Comparison of ENCODE assay signal across 15 cellular contexts in the genomic region with DNA sequence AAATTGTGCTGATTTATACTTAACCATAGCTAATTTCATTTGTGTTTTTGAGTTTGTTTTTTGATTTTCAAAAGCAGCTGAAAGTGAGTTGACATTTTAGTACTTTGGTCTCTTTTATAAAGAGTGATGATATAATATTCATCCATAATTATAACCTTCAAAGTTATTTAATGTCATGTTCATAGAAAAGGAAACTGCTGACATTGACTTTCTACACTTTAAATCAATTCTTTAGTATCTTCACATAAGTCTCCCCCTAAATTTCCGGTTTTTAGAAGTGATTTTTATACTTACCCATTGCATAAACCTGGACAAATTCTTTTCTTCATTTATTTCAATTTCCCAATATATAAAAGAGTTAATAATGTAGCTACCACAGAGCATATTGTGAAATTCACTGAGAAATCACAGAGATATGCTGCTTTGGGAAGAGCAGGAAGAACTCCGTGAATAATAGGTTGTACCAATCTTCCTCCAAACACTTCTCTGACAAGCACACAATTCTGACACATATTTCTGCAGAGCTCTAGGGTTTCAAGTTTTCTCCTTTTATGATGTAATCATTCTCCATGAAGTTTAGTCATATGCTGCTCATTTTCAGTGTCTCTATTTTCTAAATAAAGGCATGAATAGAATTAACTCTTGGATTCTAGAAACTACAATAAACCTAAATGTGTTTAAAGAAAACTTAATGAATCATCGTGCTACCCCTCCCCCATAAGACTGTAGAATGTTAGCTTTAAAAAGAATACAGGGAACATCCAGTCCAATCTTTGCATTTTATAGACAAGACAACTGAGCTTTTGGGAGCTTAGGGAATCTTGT. TPM values are rescaled to one million over a fixed set of nuclear protein-coding genes. Genes with fewer than 3 reads are reported as not detected.
DNase-seq lines count a peak whose midpoint lies in the region; ATAC-seq, FAIRE-seq and TF ChIP-seq lines count a peak whose summit lies in the region.
"Had no signal": no experiment of that assay in that cellular context is flagged by ENCODE, and none has a peak within 500 bp of the region (broad histone marks: within the 10 kb centered on the region; RNA-seq: fewer than 3 reads in every experiment).

No MANE protein-coding gene starts in this region.

- TF ChIP-seq RAD21 in A549 (conservative IDR thresholded peaks at IDR 0.05 in 1 of 2, IDR thresholded peaks at IDR 0.05 in 1 of 2) (peak in 1 of 2 experiments; percentile 35; a peak in 1 of 5 replicates), K562 (CRISPR knock-in tag; conservative IDR thresholded peaks at IDR 0.05 in 1 of 2, IDR thresholded peaks at IDR 0.05 in 1 of 2) (no peak)

- H3K9me1 ChIP-seq in K562 (ENCODE audit: control insufficient read depth, insufficient read depth, low read length) = no peaks in the 10 kb centered on the region

- H3K4me1 Mint-ChIP-seq in CD8-positive, alpha-beta T cell (ENCODE audit: low read depth) = no peaks in the 10 kb centered on the region
- H3K4me1 Mint-ChIP-seq: stimulated activated memory B cell treated with anti-CD40 and anti-IgM and Interleukin-4, amounts not matched to agents 10 μg/mL and 1 μg/mL and 100 μg/mL, for 72 hours had no signal

- H3K4me3 ChIP-seq in A549 = no peak overlapping the region
- no peak overlapping the region for H3K4me3 ChIP-seq in K562
- no peak overlapping the region for H3K4me3 ChIP-seq in kidney (ENCODE audit: low read length in 2 of 2)
- no peak overlapping the region for H3K4me3 ChIP-seq in CD8-positive, alpha-beta T cell (ENCODE audit: low read depth, low read length)
- H3K4me3 ChIP-seq: lower lobe of right lung, skin epidermis had no signal

- H3K27me3 Mint-ChIP-seq in CD8-positive, alpha-beta T cell (ENCODE audit: low read depth) = peaks cover 4% of the 10 kb centered on the region
- H3K27me3 Mint-ChIP-seq: stimulated activated memory B cell treated with anti-CD40 and anti-IgM and Interleukin-4, amounts not matched to agents 10 μg/mL and 1 μg/mL and 100 μg/mL, for 72 hours had no signal

- ATAC-seq in A549 (peak; percentile 86 to 98), K562 (peak; percentile 56)
- ATAC-seq in CD8-positive, alpha-beta T cell = no peak
- ATAC-seq: stimulated activated memory B cell treated with anti-CD40 and anti-IgM and Interleukin-4, amounts not matched to agents 10 μg/mL and 1 μg/mL and 100 μg/mL, for 72 hours had no signal

- H3K27ac ChIP-seq in A549 (peak overlapping the region; percentile 65 to 68), K562 (ENCODE audit: extremely low read depth, low read depth, low read length) (peak overlapping the region; percentile 9; the same call in 1 of the 3 replicates), kidney (ENCODE audit: low read depth in 2 of 2, low read length in 2 of 2) (no peak overlapping the region)
- H3K27ac ChIP-seq in CD8-positive, alpha-beta T cell (ENCODE audit: low read depth, low read length) = no peak overlapping the region
- H3K27ac ChIP-seq: lower lobe of right lung had no signal

- intact Hi-C loops in K562 (cut with micrococcal nuclease) = no loop called here
- intact Hi-C loops in kidney (cut with DNase I) = no loop called here
- intact Hi-C loops in CD8-positive, alpha-beta T cell (cut with DNase I, micrococcal nuclease) = no loop called here

- H4K20me1 ChIP-seq in K562 (replicated peaks; ENCODE audit: control insufficient read depth, insufficient read depth, low read length) = no peaks in the 10 kb centered on the region

- peak overlapping the region; percentile 49 for H3K4me2 ChIP-seq in A549
- H3K4me2 ChIP-seq in K562 (ENCODE audit: insufficient read depth, low read length) = no peak overlapping the region

- H3K36me3 ChIP-seq in K562 (ENCODE audit: control insufficient read depth, insufficient read depth, low read length) (no peaks in the 10 kb centered on the region), kidney (ENCODE audit: control insufficient read depth in 1 of 2, insufficient read depth in 2 of 2, low read length in 2 of 2) (no peaks in the 10 kb centered on the region)
- H3K36me3 ChIP-seq in CD8-positive, alpha-beta T cell (ENCODE audit: insufficient read depth, low read length) = no peaks in the 10 kb centered on the region
- H3K36me3 ChIP-seq: BE2C, lower lobe of right lung had no signal

- DNase-seq in A549 (ENCODE audit: low read depth in 1 of 2, low spot score in 1 of 2) = peak; percentile 32 to 58
- peak; percentile 34 for DNase-seq in HS-27A (ENCODE audit: low read depth)
- DNase-seq in K562 (ENCODE audit: extremely low read depth in 1 of 4, low spot score in 3 of 4) = no peak
- DNase-seq in kidney = no peak
- DNase-seq in activated CD4-positive, CD25-positive, alpha-beta regulatory T cell (lab: John Stamatoyannopoulos, UW) = no peak
- DNase-seq in iPS-NIHi11 (ENCODE audit: low spot score) = no peak
- no peak for DNase-seq in occipital lobe (lab: John Stamatoyannopoulos, UW)
- no peak for DNase-seq in CD8-positive, alpha-beta T cell
- DNase-seq: activated gamma-delta T cell; BE2C; lower lobe of right lung; NK-92 treated with Interleukin-12 subunit alpha and Interleukin-12 subunit beta, amount 100 ng/mL, for 24 hours had no signal

- peak; percentile 46 for FAIRE-seq in A549 (lab: Jason Lieb, UNC)
- FAIRE-seq in K562 (lab: Jason Lieb, UNC) = peak; percentile 68
- peak; percentile 17 for FAIRE-seq in kidney (lab: Jason Lieb, UNC)
- FAIRE-seq: GM12891 had no signal

- no peaks in the 10 kb centered on the region for H3K79me2 ChIP-seq in K562 (ENCODE audit: control insufficient read depth, insufficient read depth, low read length)

- no peaks in the 10 kb centered on the region for H3K27me3 ChIP-seq in K562 (ENCODE audit: control insufficient read depth in 2 of 2, insufficient read depth in 2 of 2, low read length in 2 of 2)
- no peaks in the 10 kb centered on the region for H3K27me3 ChIP-seq in CD8-positive, alpha-beta T cell (ENCODE audit: insufficient read depth, low read length)
- H3K27me3 ChIP-seq: BE2C had no signal

- peaks cover 9% of the 10 kb centered on the region; the same call in 1 of the 3 replicates for H3K9me3 ChIP-seq in A549
- peaks cover 4% of the 10 kb centered on the region; the same call in 1 of the 2 replicates for H3K9me3 ChIP-seq in K562 (replicated peaks; ENCODE audit: control insufficient read depth, insufficient read depth, low read depth, low read length)
- H3K9me3 ChIP-seq in kidney (ENCODE audit: control insufficient read depth in 1 of 2, low read length in 2 of 2) = no peaks in the 10 kb centered on the region
- H3K9me3 ChIP-seq in CD8-positive, alpha-beta T cell (ENCODE audit: low read length) = no peaks in the 10 kb centered on the region
- H3K9me3 ChIP-seq: BE2C, lower lobe of right lung had no signal

- POLR2A ChIA-PET in A549 (lab: Yijun Ruan, JAX) (interaction anchor here (0.7 to 1.2 kb wide), 2 partner anchors 25 to 31 kb away, joined by 3 to 12 read pairs; no protein-coding TSS in a partner anchor), K562 (lab: Yijun Ruan, JAX) (interaction anchor here (0.9 to 1.4 kb wide), 3 partner anchors 10 to 25 kb away, joined by 3 to 6 read pairs (median 4); partner anchors contain the start of gene CDC42BPA)
- POLR2A ChIA-PET in CD8-positive, alpha-beta T cell (lab: Charles Lee) = no interaction called here

- in situ Hi-C loops in K562 (cut with MboI) = no loop called here

- TF ChIP-seq CTCF in A549 (IDR thresholded peaks at IDR 0.05) (no peak), K562 (IDR thresholded peaks at IDR 0.05 in 2 of 3, conservative IDR thresholded peaks at IDR 0.05 in 1 of 3; ENCODE audit: insufficient read depth in 2 of 3, low read depth in 1 of 3, low read length in 3 of 3) (no peak), kidney (IDR thresholded peaks at IDR 0.05; ENCODE audit: borderline replicate concordance, extremely low read depth, insufficient read depth) (no peak)
- no peak for TF ChIP-seq CTCF in CD8-positive, alpha-beta T cell (IDR thresholded peaks at IDR 0.05)

- 8% methylated on average over 3 of the region's 3 CpGs for WGBS in A549 (ENCODE audit: missing lambda C conversion rate)
- 13% methylated on average over 3 of the region's 3 CpGs for WGBS in K562 (ENCODE audit: insufficient coverage, low coverage, missing lambda C conversion rate)

- H3K27ac Mint-ChIP-seq in CD8-positive, alpha-beta T cell = no peak overlapping the region
- H3K27ac Mint-ChIP-seq: stimulated activated memory B cell treated with anti-CD40 and anti-IgM and Interleukin-4, amounts not matched to agents 10 μg/mL and 1 μg/mL and 100 μg/mL, for 72 hours had no signal

- TF ChIP-seq POLR2A in A549 (IDR thresholded peaks at IDR 0.05; ENCODE audit: low read length) = no peak
- no peak for TF ChIP-seq POLR2A in K562 (conservative IDR thresholded peaks at IDR 0.05)

- no peak overlapping the region for H3K9ac ChIP-seq in K562 (ENCODE audit: insufficient read depth in 1 of 2, low read depth in 2 of 2, low read length in 2 of 2)
- H3K9ac ChIP-seq in kidney (ENCODE audit: low read length in 2 of 2) = no peak overlapping the region

- H3K4me1 ChIP-seq in A549 (peaks cover 17% of the 10 kb centered on the region), K562 (replicated peaks in 1 of 2; ENCODE audit: control insufficient read depth in 2 of 2, insufficient read depth in 2 of 2, low read length in 2 of 2) (peaks cover 0 to 7% of the 10 kb centered on the region in 2 experiments; a peak in 2 of 5 replicates), kidney (ENCODE audit: control insufficient read depth in 1 of 2, insufficient read depth in 1 of 2, low read depth in 1 of 2, low read length in 2 of 2) (no peaks in the 10 kb centered on the region)
- no peaks in the 10 kb centered on the region for H3K4me1 ChIP-seq in CD8-positive, alpha-beta T cell (ENCODE audit: insufficient read depth, low read length)
- H3K4me1 ChIP-seq: BE2C, lower lobe of right lung had no signal

- CTCF ChIA-PET in A549 (lab: Yijun Ruan, JAX) = interaction anchor here (1.3 to 3.9 kb wide), 2 partner anchors 13 to 105 kb away, joined by 4 to 14 read pairs; no protein-coding TSS in a partner anchor
- CTCF ChIA-PET in K562 (lab: Yijun Ruan, JAX; ENCODE audit: low intra/inter-chr PET ratio) = no interaction called here
- CTCF ChIA-PET in CD8-positive, alpha-beta T cell (lab: Charles Lee) = no interaction called here

- H3K9me3 Mint-ChIP-seq in CD8-positive, alpha-beta T cell = peaks cover 2% of the 10 kb centered on the region

- no TSS peak for BruUV-seq in K562 (replicated peaks; lab: Mats Ljungman, UMichigan)

- no peak overlapping the region for H3K4me3 Mint-ChIP-seq in CD8-positive, alpha-beta T cell
- H3K4me3 Mint-ChIP-seq: stimulated activated memory B cell treated with anti-CD40 and anti-IgM and Interleukin-4, amounts not matched to agents 10 μg/mL and 1 μg/mL and 100 μg/mL, for 72 hours had no signal

- peak overlapping the region; percentile 70 for H2AFZ ChIP-seq in K562 (ENCODE audit: low read depth, low read length)

- H3K36me3 Mint-ChIP-seq in CD8-positive, alpha-beta T cell = no peaks in the 10 kb centered on the region
- H3K36me3 Mint-ChIP-seq: stimulated activated memory B cell treated with anti-CD40 and anti-IgM and Interleukin-4, amounts not matched to agents 10 μg/mL and 1 μg/mL and 100 μg/mL, for 72 hours had no signal

- TF ChIP-seq EP300 in A549 (IDR thresholded peaks at IDR 0.05) (no peak), K562 (IDR thresholded peaks at IDR 0.05; ENCODE audit: low read length) (no peak)

RNA-seq across cellular contexts. Expression of gene CDC42BPA, which starts 25.6 kb away (rescaled TPM):
- polyA plus RNA-seq in A549 (2011; rRNA removed) = 25.9 and 28.4 TPM in 2 replicates
- 4.3 and 5.5 TPM in 2 replicates for polyA plus RNA-seq in A549 (2012; cell fraction: cytosol; rRNA removed)
- polyA plus RNA-seq in A549 (2012; cell fraction: nucleus; rRNA removed) = 6.7 and 9.7 TPM in 2 replicates
- 11.4 to 12.6 TPM (median 12.5 TPM) in 3 replicates for polyA plus RNA-seq in A549 (2017; fragmentation: RNase III; extraction: RNeasy Plus Mini Kit Qiagen cat#74134 plus additional on column Dnase treatment)
- 38.6 and 39.3 TPM in 2 replicates for polyA minus RNA-seq in A549 (2011; rRNA and poly(A)+ RNA removed)
- 57.9 and 301 TPM in 2 replicates for total RNA-seq in K562 (2011; cell fraction: chromatin; rRNA removed; ENCODE audit: low replicate concordance)
- total RNA-seq in K562 (2011; cell fraction: nucleolus; rRNA removed) = 30.5 and 47.2 TPM in 2 replicates
- total RNA-seq in K562 (2011; cell fraction: nucleoplasm; rRNA removed) = 88.9 and 189 TPM in 2 replicates
- 41.1 and 57.4 TPM in 2 replicates for total RNA-seq in K562 (2014; rRNA removed)
- total RNA-seq in K562 (2014; rRNA removed; fragmentation: Illumina TruSeq; extraction: Trizol) = 69.8 and 76.9 TPM in 2 replicates
- 73.9 and 77.5 TPM in 2 replicates for total RNA-seq in K562 (2015; rRNA removed; fragmentation: Illumina TruSeq; extraction: Trizol)
- 49.8 and 54.9 TPM in 2 replicates for total RNA-seq in K562 (2021)
- polyA plus RNA-seq in K562 (2011; rRNA removed) = 27.7 and 44.1 TPM in 2 replicates
- polyA plus RNA-seq in K562 (2011; cell fraction: cytosol; rRNA removed) = 16.9 and 17.7 TPM in 2 replicates
- 29.4 and 39.0 TPM in 2 replicates for polyA plus RNA-seq in K562 (2011; cell fraction: nucleus; rRNA removed)
- polyA plus RNA-seq in K562 (2012) = 25.7 and 29.0 TPM in 2 replicates
- polyA plus RNA-seq in K562 (2014; fragmentation: Illumina TruSeq; extraction: Trizol) = 31.6 and 34.5 TPM in 2 replicates
- 10 to 100 TPM in 1 of 2 experiments, 1 to 10 TPM in 1; 8.0 to 52.1 TPM for polyA plus RNA-seq in K562 (2014; fragmentation: Nextera tagmentation; extraction: Ambion mirVana)
- polyA plus RNA-seq in K562 (2014; rRNA removed) = 27.0 and 27.4 TPM in 2 replicates
- 164 and 196 TPM in 2 replicates for polyA minus RNA-seq in K562 (2011; rRNA and poly(A)+ RNA removed)
- 34.5 and 62.7 TPM in 2 replicates for polyA minus RNA-seq in K562 (2011; cell fraction: cytosol; rRNA and poly(A)+ RNA removed)
- polyA minus RNA-seq in K562 (2011; cell fraction: nucleus; rRNA and poly(A)+ RNA removed) = 138 and 164 TPM in 2 replicates
- 60.7 TPM for total RNA-seq in kidney
- 11.2 TPM for polyA plus RNA-seq in kidney (ENCODE audit: insufficient read depth, low read depth, low replicate concordance)
- 202 TPM for total RNA-seq in occipital lobe
- under 1 TPM; 0.08 to 0.28 TPM for total RNA-seq in CD8-positive, alpha-beta T cell

Comparison
In these comparisons a context has a peak if more than half of its experiments do, and no peak if none do; other contexts are left out.
1. DNase-seq: peak in A549 (2 of 2) and HS-27A (single experiment); none in K562 (0 of 4), kidney (single experiment), activated CD4-positive, CD25-positive, alpha-beta regulatory T cell (0 of 4), iPS-NIHi11 (single experiment), occipital lobe (single experiment) and CD8-positive, alpha-beta T cell (0 of 7).
2. H3K27ac ChIP-seq: peak in A549 (2 of 2) and K562 (single experiment); none in kidney (0 of 2) and CD8-positive, alpha-beta T cell (single experiment).
3. RNA of gene CDC42BPA, which starts 25.6 kb away (total RNA-seq): 202 TPM in occipital lobe (single experiment), 30.5 to 301 TPM in K562 and 60.7 TPM in kidney (single experiment); 0.08 to 0.28 TPM in CD8-positive, alpha-beta T cell; every median in the first group is over 10 times any median in the second.
4. Of the 35 proteins assayed by ChIP-seq in both K562 and A549: peak only in K562: none; only in A549: JUNB; in both: CEBPB and MAFK; in neither: 30; mixed calls (peak in some experiments, not most) for 2.